ENCODE assay signal across 1 cellular context in the genomic region with DNA sequence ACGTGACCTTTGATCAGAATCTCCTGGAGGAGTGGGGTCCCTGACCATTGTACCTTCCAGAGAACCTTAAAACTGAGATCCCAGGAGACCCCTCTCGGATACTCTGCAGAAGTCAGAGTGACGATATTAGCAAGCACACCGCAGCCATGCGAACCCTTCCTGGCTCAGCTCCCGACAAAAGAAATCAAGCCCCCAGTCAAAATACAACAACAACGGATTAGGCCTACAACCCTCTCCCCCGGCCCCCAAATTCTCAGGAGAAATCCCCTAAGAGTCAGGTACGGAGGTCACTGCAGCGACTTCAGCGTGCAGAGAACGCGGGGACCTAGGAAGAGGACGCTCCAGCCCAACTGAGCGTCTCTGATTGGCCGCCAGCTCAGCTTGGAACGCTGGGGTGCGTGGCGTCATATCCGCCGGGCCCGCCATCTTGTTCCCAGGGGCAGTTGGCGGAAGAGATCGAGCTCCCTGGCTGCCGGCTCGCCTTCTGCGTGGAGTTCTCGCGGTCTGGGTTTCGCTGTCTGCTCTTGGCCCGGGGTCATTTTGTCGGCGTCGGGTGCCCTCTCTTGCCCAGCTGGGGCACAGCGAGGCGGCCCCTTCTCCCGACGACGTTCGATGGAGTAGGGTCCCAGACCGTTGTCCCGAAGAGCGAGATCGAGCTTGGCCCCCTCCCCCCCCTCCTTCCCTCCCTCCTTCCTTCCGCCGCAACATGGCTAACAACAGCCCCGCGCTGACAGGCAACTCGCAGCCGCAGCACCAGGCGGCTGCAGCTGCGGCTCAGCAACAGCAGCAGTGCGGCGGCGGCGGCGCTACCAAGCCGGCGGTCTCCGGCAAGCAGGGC.
TF ChIP-seq lines count a peak whose summit lies in the region.

Gene PRPF38B, plus strand, starts transcription at position 425 of the 838 bp plus-strand sequence. Its CDS starts 282 bp downstream, at position 707.

TF ChIP-seq in K562, 482 proteins besides CTCF, POLR2A, EP300 and RAD21 (continued from another document):
- TF ChIP-seq, protein P1, sequence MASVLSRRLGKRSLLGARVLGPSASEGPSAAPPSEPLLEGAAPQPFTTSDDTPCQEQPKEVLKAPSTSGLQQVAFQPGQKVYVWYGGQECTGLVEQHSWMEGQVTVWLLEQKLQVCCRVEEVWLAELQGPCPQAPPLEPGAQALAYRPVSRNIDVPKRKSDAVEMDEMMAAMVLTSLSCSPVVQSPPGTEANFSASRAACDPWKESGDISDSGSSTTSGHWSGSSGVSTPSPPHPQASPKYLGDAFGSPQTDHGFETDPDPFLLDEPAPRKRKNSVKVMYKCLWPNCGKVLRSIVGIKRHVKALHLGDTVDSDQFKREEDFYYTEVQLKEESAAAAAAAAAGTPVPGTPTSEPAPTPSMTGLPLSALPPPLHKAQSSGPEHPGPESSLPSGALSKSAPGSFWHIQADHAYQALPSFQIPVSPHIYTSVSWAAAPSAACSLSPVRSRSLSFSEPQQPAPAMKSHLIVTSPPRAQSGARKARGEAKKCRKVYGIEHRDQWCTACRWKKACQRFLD (CRISPR knock-in tag; IDR thresholded peaks at IDR 0.05): peak; percentile 90
- peak; percentile 51 for TF ChIP-seq TEAD4 (IDR thresholded peaks at IDR 0.05; ENCODE audit: low read length)
- TF ChIP-seq TEAD4 (CRISPR knock-in tag; IDR thresholded peaks at IDR 0.05; ENCODE audit: borderline replicate concordance): no peak
- no peak for TF ChIP-seq ZNF586 (CRISPR knock-in tag; conservative IDR thresholded peaks at IDR 0.05)
- peak; percentile 95 for TF ChIP-seq TAF9B (IDR thresholded peaks at IDR 0.05; ENCODE audit: partially characterized antibody)
- no peak for TF ChIP-seq THRA (IDR thresholded peaks at IDR 0.05)
- no peak for TF ChIP-seq NCOA6 (IDR thresholded peaks at IDR 0.05)
- TF ChIP-seq ZNF224 (CRISPR knock-in tag; IDR thresholded peaks at IDR 0.05): no peak
- no peak for TF ChIP-seq FOXJ3 (CRISPR knock-in tag; IDR thresholded peaks at IDR 0.05)
- TF ChIP-seq, protein P2, sequence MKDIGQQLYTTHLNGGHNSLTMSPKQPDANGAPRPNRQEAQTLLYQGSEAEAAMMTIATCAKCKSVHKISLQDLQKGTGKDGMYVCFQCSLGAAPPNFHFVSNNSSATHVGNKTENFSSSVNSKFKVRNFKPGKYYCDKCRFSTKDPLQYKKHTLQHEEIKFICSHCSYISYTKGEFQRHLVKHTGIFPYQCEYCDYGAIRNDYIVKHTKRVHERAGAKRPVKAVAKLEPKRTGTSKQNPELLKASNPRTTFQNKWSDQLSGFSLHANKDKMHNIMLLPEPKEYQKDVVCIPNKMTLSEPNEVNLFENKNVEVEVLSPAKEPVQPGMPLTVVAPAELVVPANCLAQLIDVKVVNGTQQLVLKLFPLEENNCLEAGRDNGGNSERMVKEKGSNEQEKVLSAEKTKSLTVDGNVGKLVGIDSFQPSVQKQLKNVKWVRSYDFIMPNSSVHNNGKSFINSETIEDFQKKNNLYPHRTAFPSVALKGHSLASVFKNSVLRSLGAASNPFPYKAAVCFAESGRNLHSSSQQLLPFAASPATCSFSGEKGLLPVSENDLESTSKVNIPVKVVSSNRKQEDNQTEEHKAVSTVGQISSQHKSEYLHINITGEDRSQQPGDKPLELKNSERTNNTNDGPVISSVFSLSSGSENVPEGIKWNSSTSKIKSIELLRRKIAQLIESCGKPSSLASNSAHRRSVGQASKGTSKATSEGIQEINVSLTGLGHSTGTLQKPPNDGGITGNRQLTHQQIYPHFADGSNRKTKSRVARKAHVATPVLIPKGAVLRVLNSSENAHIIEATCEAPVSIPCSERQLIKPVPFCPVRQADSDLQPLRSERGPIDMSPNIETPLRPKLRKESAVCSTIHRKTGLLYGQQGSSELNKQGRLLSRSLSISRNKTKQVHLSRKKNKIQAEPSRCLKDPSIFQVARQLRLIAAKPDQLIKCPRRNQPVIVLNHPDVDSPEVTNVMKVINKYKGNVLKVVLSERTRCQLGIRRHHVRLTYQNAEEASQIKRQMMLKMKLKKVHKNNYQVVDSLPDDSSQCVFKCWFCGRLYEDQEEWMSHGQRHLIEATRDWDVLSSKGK (CRISPR knock-in tag; IDR thresholded peaks at IDR 0.05): no peak
- TF ChIP-seq ZKSCAN8 (CRISPR knock-in tag; IDR thresholded peaks at IDR 0.05): no peak
- TF ChIP-seq ARID2 (IDR thresholded peaks at IDR 0.05): peak; percentile 30; the same call in 1 of the 2 replicates
- no peak; the same call in 1 of the 2 replicates for TF ChIP-seq SOX6 (IDR thresholded peaks at IDR 0.05)
- TF ChIP-seq SAP30 (IDR thresholded peaks at IDR 0.05; ENCODE audit: borderline replicate concordance, insufficient read depth, low read depth, low read length, poor library complexity, severe bottlenecking): peak; percentile 78
- no peak; a peak in 2 of 4 replicates for TF ChIP-seq ZNF639 (CRISPR knock-in tag; conservative IDR thresholded peaks at IDR 0.05 in 1 of 2, IDR thresholded peaks at IDR 0.05 in 1 of 2)
- TF ChIP-seq CAMTA2 (CRISPR knock-in tag; conservative IDR thresholded peaks at IDR 0.05): 0 out of 2 replicates have a peak, but pooled peaks have one; percentile 65
- TF ChIP-seq, protein P3, sequence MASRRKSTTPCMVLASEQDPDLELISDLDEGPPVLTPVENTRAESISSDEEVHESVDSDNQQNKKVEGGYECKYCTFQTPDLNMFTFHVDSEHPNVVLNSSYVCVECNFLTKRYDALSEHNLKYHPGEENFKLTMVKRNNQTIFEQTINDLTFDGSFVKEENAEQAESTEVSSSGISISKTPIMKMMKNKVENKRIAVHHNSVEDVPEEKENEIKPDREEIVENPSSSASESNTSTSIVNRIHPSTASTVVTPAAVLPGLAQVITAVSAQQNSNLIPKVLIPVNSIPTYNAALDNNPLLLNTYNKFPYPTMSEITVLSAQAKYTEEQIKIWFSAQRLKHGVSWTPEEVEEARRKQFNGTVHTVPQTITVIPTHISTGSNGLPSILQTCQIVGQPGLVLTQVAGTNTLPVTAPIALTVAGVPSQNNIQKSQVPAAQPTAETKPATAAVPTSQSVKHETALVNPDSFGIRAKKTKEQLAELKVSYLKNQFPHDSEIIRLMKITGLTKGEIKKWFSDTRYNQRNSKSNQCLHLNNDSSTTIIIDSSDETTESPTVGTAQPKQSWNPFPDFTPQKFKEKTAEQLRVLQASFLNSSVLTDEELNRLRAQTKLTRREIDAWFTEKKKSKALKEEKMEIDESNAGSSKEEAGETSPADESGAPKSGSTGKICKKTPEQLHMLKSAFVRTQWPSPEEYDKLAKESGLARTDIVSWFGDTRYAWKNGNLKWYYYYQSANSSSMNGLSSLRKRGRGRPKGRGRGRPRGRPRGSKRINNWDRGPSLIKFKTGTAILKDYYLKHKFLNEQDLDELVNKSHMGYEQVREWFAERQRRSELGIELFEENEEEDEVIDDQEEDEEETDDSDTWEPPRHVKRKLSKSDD (conservative IDR thresholded peaks at IDR 0.05; ENCODE audit: low read length): no peak
- peak; percentile 21 to 42; a peak in 1 of 4 replicates for TF ChIP-seq MLLT1 (IDR thresholded peaks at IDR 0.05)
- TF ChIP-seq ZNF24 (IDR thresholded peaks at IDR 0.05): no peak
- no peak for TF ChIP-seq PRPF4 (IDR thresholded peaks at IDR 0.05; ENCODE audit: insufficient read depth, low read depth, low read length, poor library complexity, severe bottlenecking)
- TF ChIP-seq ZNF507 (tag; conservative IDR thresholded peaks at IDR 0.05): no peak
- peak; percentile 97 for TF ChIP-seq GABPA (tag; conservative IDR thresholded peaks at IDR 0.05; ENCODE audit: low read depth)
- peak; percentile 83 for TF ChIP-seq CXXC5 (CRISPR knock-in tag; IDR thresholded peaks at IDR 0.05)
- TF ChIP-seq, protein P4, sequence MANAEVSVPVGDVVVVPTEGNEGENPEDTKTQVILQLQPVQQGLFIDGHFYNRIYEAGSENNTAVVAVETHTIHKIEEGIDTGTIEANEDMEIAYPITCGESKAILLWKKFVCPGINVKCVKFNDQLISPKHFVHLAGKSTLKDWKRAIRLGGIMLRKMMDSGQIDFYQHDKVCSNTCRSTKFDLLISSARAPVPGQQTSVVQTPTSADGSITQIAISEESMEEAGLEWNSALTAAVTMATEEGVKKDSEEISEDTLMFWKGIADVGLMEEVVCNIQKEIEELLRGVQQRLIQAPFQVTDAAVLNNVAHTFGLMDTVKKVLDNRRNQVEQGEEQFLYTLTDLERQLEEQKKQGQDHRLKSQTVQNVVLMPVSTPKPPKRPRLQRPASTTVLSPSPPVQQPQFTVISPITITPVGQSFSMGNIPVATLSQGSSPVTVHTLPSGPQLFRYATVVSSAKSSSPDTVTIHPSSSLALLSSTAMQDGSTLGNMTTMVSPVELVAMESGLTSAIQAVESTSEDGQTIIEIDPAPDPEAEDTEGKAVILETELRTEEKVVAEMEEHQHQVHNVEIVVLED (CRISPR knock-in tag; IDR thresholded peaks at IDR 0.05): peak; percentile 29; the same call in 1 of the 2 replicates
- peak; percentile 29; the same call in 1 of the 2 replicates for TF ChIP-seq LEF1 (IDR thresholded peaks at IDR 0.05)
- no peak for TF ChIP-seq BRF1 (IDR thresholded peaks at IDR 0.05; ENCODE audit: borderline replicate concordance, extremely low read depth, insufficient read length)
- no peak for TF ChIP-seq ZNF561 (CRISPR knock-in tag; conservative IDR thresholded peaks at IDR 0.05)
- no peak for TF ChIP-seq USF1 (CRISPR knock-in tag; IDR thresholded peaks at IDR 0.05)
- peak; percentile 99 for TF ChIP-seq RBBP5 (IDR thresholded peaks at IDR 0.05; ENCODE audit: borderline replicate concordance, insufficient read depth, low read length, poor library complexity, severe bottlenecking)
